ENCODE assay signal across 8 cellular contexts in the genomic region with DNA sequence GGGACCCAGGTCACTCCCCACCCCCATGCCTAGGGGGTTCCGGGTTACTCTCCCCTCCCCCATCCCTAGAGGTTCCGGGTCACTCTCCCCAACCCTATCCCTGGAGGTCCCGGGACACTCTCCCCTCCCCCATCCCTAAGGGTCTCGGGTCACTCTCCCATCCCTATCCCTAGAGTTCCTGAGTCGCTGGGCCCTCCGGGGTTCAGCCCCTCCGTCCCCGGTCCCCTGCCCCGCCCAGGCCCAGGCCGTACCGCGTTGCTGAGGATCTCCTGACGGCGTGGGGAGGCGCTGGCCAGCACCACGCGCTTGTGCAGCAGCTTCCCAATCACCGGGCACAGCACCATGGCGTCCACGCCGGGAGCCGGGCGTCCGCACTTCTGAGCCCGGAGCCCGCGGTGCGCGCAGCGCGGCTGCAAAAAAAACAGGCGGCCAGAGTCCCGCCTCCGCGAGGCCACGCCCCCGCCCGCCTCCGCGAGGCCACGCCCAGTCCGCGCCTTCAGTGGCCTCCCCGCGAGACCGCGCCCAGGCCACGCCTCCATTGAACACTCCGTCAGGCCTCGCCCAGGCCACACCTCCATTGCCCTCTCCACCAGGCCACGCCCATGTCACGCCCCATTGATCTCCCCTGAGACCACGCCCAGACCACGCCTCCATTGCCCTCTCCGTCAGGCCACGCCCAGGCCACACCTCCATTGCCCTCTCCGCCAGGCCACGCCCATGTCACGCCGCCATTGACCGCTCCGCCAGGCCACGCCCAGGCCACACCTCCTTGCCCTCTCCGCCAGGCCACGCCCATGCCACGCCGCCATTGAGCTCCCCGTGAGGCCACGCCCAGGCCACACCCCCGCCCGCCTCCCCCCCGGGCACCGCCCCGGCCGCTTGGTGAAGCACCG. TPM values are rescaled to one million over a fixed set of nuclear protein-coding genes. Genes with fewer than 3 reads are reported as not detected.
DNase-seq lines count a peak whose midpoint lies in the region; TF ChIP-seq lines count a peak whose summit lies in the region.

A gene with protein sequence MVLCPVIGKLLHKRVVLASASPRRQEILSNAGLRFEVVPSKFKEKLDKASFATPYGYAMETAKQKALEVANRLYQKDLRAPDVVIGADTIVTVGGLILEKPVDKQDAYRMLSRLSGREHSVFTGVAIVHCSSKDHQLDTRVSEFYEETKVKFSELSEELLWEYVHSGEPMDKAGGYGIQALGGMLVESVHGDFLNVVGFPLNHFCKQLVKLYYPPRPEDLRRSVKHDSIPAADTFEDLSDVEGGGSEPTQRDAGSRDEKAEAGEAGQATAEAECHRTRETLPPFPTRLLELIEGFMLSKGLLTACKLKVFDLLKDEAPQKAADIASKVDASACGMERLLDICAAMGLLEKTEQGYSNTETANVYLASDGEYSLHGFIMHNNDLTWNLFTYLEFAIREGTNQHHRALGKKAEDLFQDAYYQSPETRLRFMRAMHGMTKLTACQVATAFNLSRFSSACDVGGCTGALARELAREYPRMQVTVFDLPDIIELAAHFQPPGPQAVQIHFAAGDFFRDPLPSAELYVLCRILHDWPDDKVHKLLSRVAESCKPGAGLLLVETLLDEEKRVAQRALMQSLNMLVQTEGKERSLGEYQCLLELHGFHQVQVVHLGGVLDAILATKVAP (minus strand): TSS at position 413 of the 893 bp plus-strand sequence. CDS start 69 bp downstream, at position 344.

- H3K9ac ChIP-seq in H9 (ENCODE audit: extremely low read depth, insufficient read length, low read length) = peak within 1 kb of the TSS; percentile 66

- H3K4me3 ChIP-seq in ovary (peak within 1 kb of the TSS; percentile 99), tibial nerve (peak within 1 kb of the TSS; percentile 68 to 100 (median 90))

- H3K27ac Mint-ChIP-seq in H9 = peak within 1 kb of the TSS; percentile 77 to 97 (median 93); a peak in 3 of 7 replicates

- no peaks in the 10 kb centered on the region for H4K20me1 ChIP-seq in H9 (ENCODE audit: control insufficient read depth, insufficient read depth, insufficient read length)

- peak within 1 kb of the TSS; percentile 80 for H3K18ac ChIP-seq in H9 (ENCODE audit: insufficient read length, low read depth, low read length)

- TF ChIP-seq EP300 in ovary (IDR thresholded peaks at IDR 0.05) = no peak
- peak in 1 of 2 donors; percentile 84 for TF ChIP-seq EP300 in tibial nerve (IDR thresholded peaks at IDR 0.05)

- H3K4me1 Mint-ChIP-seq in H9 = 0 out of 4 replicates have a peak, but pooled peaks cover 0 to 2% of the 10 kb centered on the region in 2 experiments

- H2BK5ac ChIP-seq in H9 (ENCODE audit: insufficient read length, low read length) = no peak within 1 kb of the TSS

- intact Hi-C loops in ovary (cut with DNase I) = loop anchor here in 3 of 4 donors (1.0 to 10.0 kb wide), 5 partner anchors 60 to 1152 kb away; a partner anchor contains a TSS

- H2BK15ac ChIP-seq in H9 (ENCODE audit: low read depth, low read length) = no peak within 1 kb of the TSS

- H3K4me3 Mint-ChIP-seq in H9 = peak within 1 kb of the TSS; percentile 81 to 86

- H3K56ac ChIP-seq in H9 (ENCODE audit: insufficient read length, low read depth, low read length) = no peak within 1 kb of the TSS

- H4K91ac ChIP-seq in H9 (ENCODE audit: insufficient read length, low read depth, low read length) = no peak within 1 kb of the TSS

- H3K27me3 ChIP-seq in H9 (ENCODE audit: insufficient read depth, low read length) (no peaks in the 10 kb centered on the region), ovary (no peaks in the 10 kb centered on the region), tibial nerve (no peaks in the 10 kb centered on the region)

- TF ChIP-seq CTCF in H9 (conservative IDR thresholded peaks at IDR 0.05) (no peak), ovary (IDR thresholded peaks at IDR 0.05) (no peak), tibial nerve (IDR thresholded peaks at IDR 0.05) (peak in 1 of 5 experiments; percentile 17)

- peaks cover 23 to 25% of the 10 kb centered on the region in 2 experiments for H3K9me3 Mint-ChIP-seq in H9

- no peak within 1 kb of the TSS for H3K27ac ChIP-seq in H9 (ENCODE audit: insufficient read length, low read depth, low read length)
- H3K27ac ChIP-seq in ovary = peak within 1 kb of the TSS; percentile 69 to 85
- H3K27ac ChIP-seq in tibial nerve = peak within 1 kb of the TSS; percentile 77 to 98 (median 90)

- H3K79me1 ChIP-seq in H9 (ENCODE audit: insufficient read depth, low read depth, low read length, poor library complexity, severe bottlenecking) = peaks cover 11% of the 10 kb centered on the region

- DNase-seq in ELR (ENCODE audit: low read depth) (peak; percentile 98), H9 (peak; percentile 99), NCI-H226 (peak; percentile 86), germinal center (ENCODE audit: low spot score) (peak; percentile 97), ovary (peak; percentile 100), tibial nerve (ENCODE audit: low spot score in 2 of 2) (peak; percentile 99 to 100), NCI-H2227 (lab: John Stamatoyannopoulos, UW; ENCODE audit: unreplicated experiment) (no peak)
- DNase-seq in activated effector memory CD4-positive, alpha-beta T cell treated with Interleukin-2 at 50 U/mL for 16 hours = peak; percentile 100

- peaks cover 20% of the 10 kb centered on the region; the same call in 1 of the 2 replicates for H3K79me2 ChIP-seq in H9 (ENCODE audit: insufficient read depth, low read length)

- H3K4me1 ChIP-seq in H9 (ENCODE audit: insufficient read depth, low read length) (no peaks in the 10 kb centered on the region), ovary (ENCODE audit: insufficient read depth) (peaks cover 7% of the 10 kb centered on the region), tibial nerve (peaks cover 0 to 30% (median 16%) of the 10 kb centered on the region in 4 donors)

- no peak within 1 kb of the TSS for H4K5ac ChIP-seq in H9 (ENCODE audit: insufficient read length, low read depth, low read length)

- no CpG with 5 or more reads among the region's 76 CpGs for WGBS in H9 (ENCODE audit: extremely low coverage, insufficient read length, low lambda C conversion rate)
- 0 to 1% (median 0%) methylated on average over 65 to 76 of the region's 76 CpGs for WGBS in ovary, 3 donors
- WGBS in tibial nerve, 2 donors = 0 to 1% methylated on average over 44 to 63 of the region's 76 CpGs

- H2BK120ac ChIP-seq in H9 (ENCODE audit: low read depth, low read length, poor library complexity, severe bottlenecking) = no peak within 1 kb of the TSS

- peak; percentile 16 for TF ChIP-seq POLR2A in ovary (IDR thresholded peaks at IDR 0.05)
- peak in 1 of 2 donors; percentile 69 for TF ChIP-seq POLR2A in tibial nerve (IDR thresholded peaks at IDR 0.05)

- H3K36me3 ChIP-seq in ovary (no peaks in the 10 kb centered on the region), tibial nerve (peaks cover 0 to 5% (median 0%) of the 10 kb centered on the region in 3 donors)

- H2BK20ac ChIP-seq in H9 (ENCODE audit: low read depth, low read length, poor library complexity, severe bottlenecking) = no peak within 1 kb of the TSS

- no peak within 1 kb of the TSS for H2AFZ ChIP-seq in H9 (ENCODE audit: low read length)

- peaks cover 24 to 26% (median 24%) of the 10 kb centered on the region in 3 experiments for H3K36me3 Mint-ChIP-seq in H9 (ENCODE audit: insufficient read depth in 1 of 3, low read depth in 3 of 3)

- H3K4me2 ChIP-seq in H9 (ENCODE audit: insufficient read depth, insufficient read length, low read length) = peak within 1 kb of the TSS; percentile 49

- H3K23ac ChIP-seq in H9 (ENCODE audit: insufficient read length, low read depth, low read length) = no peak within 1 kb of the TSS

- H3K14ac ChIP-seq in H9 (ENCODE audit: insufficient read depth, low read length) = peak within 1 kb of the TSS; percentile 86

- no peak within 1 kb of the TSS for H4K8ac ChIP-seq in H9 (replicated peaks; ENCODE audit: insufficient read length, low read depth, low read length)

- H3K4ac ChIP-seq in H9 (ENCODE audit: low read depth, low read length) = no peak within 1 kb of the TSS

- H2BK12ac ChIP-seq in H9 (ENCODE audit: insufficient read length, low read depth, low read length) = no peak within 1 kb of the TSS

- no peak within 1 kb of the TSS for H3T11ph ChIP-seq in H9 (ENCODE audit: low read length)

- no peaks in the 10 kb centered on the region for H3K23me2 ChIP-seq in H9 (ENCODE audit: insufficient read length, low read depth, low read length, poor library complexity, severe bottlenecking)

- H3K27me3 Mint-ChIP-seq in H9 (ENCODE audit: low read depth) = no peaks in the 10 kb centered on the region; the same call in none of the 2 replicates

- H3K9me3 ChIP-seq in H9 (ENCODE audit: control insufficient read depth, low read depth, low read length) (peaks cover 13% of the 10 kb centered on the region), ovary (no peaks in the 10 kb centered on the region), tibial nerve (no peaks in the 10 kb centered on the region)

- H2AK5ac ChIP-seq in H9 (ENCODE audit: insufficient read length, low read length) = no peak within 1 kb of the TSS

RNA-seq across cellular contexts. Expression of the gene that starts here (rescaled TPM):
- total RNA-seq in H9 (2021) (59.8 and 64.2 TPM in 2 replicates), ovary (10 to 100 TPM; 23.1 to 48.9 (median 40.7) TPM), tibial nerve (10 to 100 TPM; 25.1 to 47.2 (median 43.3) TPM)
- 10 to 100 TPM; 21.3 to 45.4 TPM for polyA plus RNA-seq in ovary
